In genomic region chr22:23686416-23687024, GRCh38 we compare ENCODE assay signal across 19 cellular contexts. TPM values are rescaled to one million over a fixed set of nuclear protein-coding genes. Genes with fewer than 3 reads are reported as not detected.
DNase-seq lines count a peak whose midpoint lies in the region; ATAC-seq and TF ChIP-seq lines count a peak whose summit lies in the region.
"Had no signal": no experiment of that assay in that cellular context is flagged by ENCODE, and none has a peak within 500 bp of the region (broad histone marks: within the 10 kb centered on the region; RNA-seq: fewer than 3 reads in every experiment).

No MANE protein-coding gene starts in this region.

- H3K9me3 Mint-ChIP-seq in immature natural killer cell = no peaks in the 10 kb centered on the region

- WGBS in psoas muscle, 3 donors = 24 to 47% (median 41%) methylated on average over 7 of the region's 7 CpGs
- 58% methylated on average over 6 of the region's 7 CpGs for WGBS in esophagus muscularis mucosa

- no peak for TF ChIP-seq EP300 in esophagus muscularis mucosa (IDR thresholded peaks at IDR 0.05)

- peak; percentile 47 for DNase-seq in activated CD8-positive, alpha-beta memory T cell treated with anti-CD3 and anti-CD28 coated beads for 24 hours
- no peak for DNase-seq in activated CD8-positive, alpha-beta memory T cell treated with anti-CD3 and anti-CD28 coated beads, Interleukin-2, amount 50 U/mL, for 4 hours
- peak; percentile 89 for DNase-seq in cerebellar cortex (ENCODE audit: low spot score)
- DNase-seq in immature natural killer cell = no peak
- DNase-seq in psoas muscle = no peak
- DNase-seq in activated CD4-positive, alpha-beta T cell treated with anti-CD3 and anti-CD28 coated beads, Interleukin-2, amount 50 U/mL, for 1 hour = no peak
- DNase-seq in esophagus muscularis mucosa (ENCODE audit: extremely low spot score) = no peak
- no peak for DNase-seq in Kasumi-1 (lab: John Stamatoyannopoulos, UW)
- DNase-seq: 8988T; DMS153; EL; KBM-7; NCI-H1048; NCI-H146; NCI-H69; NK-92 treated with Interleukin-12 subunit alpha and Interleukin-12 subunit beta, amount 100 ng/mL, for 24 hours had no signal

- intact Hi-C loops in psoas muscle (cut with DNase I) = loop anchor here in 1 of 2 donors (5.0 kb wide), 1 partner anchor 56 kb away; no protein-coding TSS in a partner anchor
- intact Hi-C loops in esophagus muscularis mucosa (cut with DNase I) = no loop called here

- H3K27ac ChIP-seq in psoas muscle = peak overlapping the region; percentile 90
- peak overlapping the region in 2 of 4 donors; percentile 17 to 44 for H3K27ac ChIP-seq in esophagus muscularis mucosa (replicated peaks in 1 of 4)
- H3K27ac ChIP-seq: BLaER1 had no signal

- H3K4me1 ChIP-seq in psoas muscle = peaks cover 45% of the 10 kb centered on the region
- H3K4me1 ChIP-seq in esophagus muscularis mucosa = peaks cover 28 to 40% (median 30%) of the 10 kb centered on the region in 4 donors

- peaks cover 0 to 33% (median 26%) of the 10 kb centered on the region in 3 donors for H3K36me3 Mint-ChIP-seq in immature natural killer cell

- H3K36me3 ChIP-seq in psoas muscle (ENCODE audit: insufficient read depth in 1 of 2, low read depth in 1 of 2) = peaks cover 5 to 17% of the 10 kb centered on the region in 2 donors
- H3K36me3 ChIP-seq in esophagus muscularis mucosa = peaks cover 16 to 44% (median 29%) of the 10 kb centered on the region in 4 donors

- H3K4me3 Mint-ChIP-seq in immature natural killer cell = no peak overlapping the region

- peaks cover 2 to 5% (median 3%) of the 10 kb centered on the region in 3 donors for H3K27me3 Mint-ChIP-seq in immature natural killer cell (ENCODE audit: low read depth in 3 of 3)

- peaks cover 3 to 16% of the 10 kb centered on the region in 2 donors for H3K4me1 Mint-ChIP-seq in immature natural killer cell

- H3K27me3 ChIP-seq in psoas muscle (ENCODE audit: insufficient read depth in 3 of 3, low read length in 2 of 3) = no peaks in the 10 kb centered on the region
- H3K27me3 ChIP-seq in esophagus muscularis mucosa = no peaks in the 10 kb centered on the region
- H3K27me3 ChIP-seq: BLaER1 had no signal

- H3K9me3 ChIP-seq in psoas muscle (no peaks in the 10 kb centered on the region), esophagus muscularis mucosa (no peaks in the 10 kb centered on the region)
- H3K9me3 ChIP-seq: BLaER1 had no signal

- H3K27ac Mint-ChIP-seq in immature natural killer cell = peak overlapping the region in 4 of 6 donors; percentile 0 to 60 (median 30)

- no peak for TF ChIP-seq CTCF in psoas muscle (IDR thresholded peaks at IDR 0.05)
- TF ChIP-seq CTCF in esophagus muscularis mucosa (IDR thresholded peaks at IDR 0.05) = no peak

- no peak for TF ChIP-seq POLR2A in esophagus muscularis mucosa (IDR thresholded peaks at IDR 0.05; ENCODE audit: low read depth)

- peak overlapping the region; percentile 22 for H3K4me3 ChIP-seq in psoas muscle
- H3K4me3 ChIP-seq in esophagus muscularis mucosa = no peak overlapping the region
- H3K4me3 ChIP-seq: BLaER1 had no signal

- ATAC-seq in psoas muscle = peak; percentile 72 to 82 (median 75)

RNA-seq across cellular contexts. Expression of gene RGL4, which starts 4.3 kb away (rescaled TPM):
- polyA plus RNA-seq in immature natural killer cell = 10 to 100 TPM; 40.6 to 47.8 (median 42.8) TPM
- total RNA-seq in psoas muscle = under 1 TPM in 1 of 4 donors, not detected in 3; 0.40 TPM
- polyA plus RNA-seq in psoas muscle = under 1 TPM; 0.04 to 0.26 (median 0.10) TPM
- under 1 TPM in 2 of 4 donors, not detected in 2; 0.11 to 0.50 TPM for total RNA-seq in esophagus muscularis mucosa
- total RNA-seq: H4, M059J had no signal

RNA-seq across cellular contexts. Expression of gene DRICH1, which starts 54.4 kb away (rescaled TPM):
- polyA plus RNA-seq in immature natural killer cell (not detected), psoas muscle (under 1 TPM in 2 of 3 donors, not detected in 1; 0.03 to 0.07 TPM)
- total RNA-seq in psoas muscle (under 1 TPM in 1 of 4 donors, not detected in 3; 0.21 TPM), esophagus muscularis mucosa (under 1 TPM in 1 of 4 donors, not detected in 3; 0.33 TPM)
- total RNA-seq: H4, M059J had no signal

Comparison
In these comparisons a context has a peak if more than half of its experiments do, and no peak if none do; other contexts are left out.
1. DNase-seq: peak in activated CD8-positive, alpha-beta memory T cell treated with anti-CD3 and anti-CD28 coated beads for 24 hours (single experiment) and cerebellar cortex (single experiment); none in activated CD8-positive, alpha-beta memory T cell treated with anti-CD3 and anti-CD28 coated beads, Interleukin-2, amount 50 U/mL, for 4 hours (single experiment), immature natural killer cell (0 of 3), psoas muscle (0 of 2), activated CD4-positive, alpha-beta T cell treated with anti-CD3 and anti-CD28 coated beads, Interleukin-2, amount 50 U/mL, for 1 hour (single experiment), esophagus muscularis mucosa (single experiment) and Kasumi-1 (0 of 2).